In genomic region chrX:22037911-22038537, GRCh38 we compare ENCODE assay signal across 25 cellular contexts. TPM values are rescaled to one million over a fixed set of nuclear protein-coding genes. Genes with fewer than 3 reads are reported as not detected.
DNase-seq lines count a peak whose midpoint lies in the region; TF ChIP-seq lines count a peak whose summit lies in the region.
"Had no signal": no experiment of that assay in that cellular context is flagged by ENCODE, and none has a peak within 500 bp of the region (broad histone marks: within the 10 kb centered on the region; RNA-seq: fewer than 3 reads in every experiment).

No MANE protein-coding gene starts in this region.

- no peak overlapping the region for H3K4me3 ChIP-seq in smooth muscle cell
- H3K4me3 ChIP-seq: cardiac muscle cell, esophagus squamous epithelium, gastrocnemius medialis, left ventricle myocardium inferior, skin epidermis, thoracic aorta had no signal

- no peaks in the 10 kb centered on the region for H3K9me3 ChIP-seq in smooth muscle cell (replicated peaks; ENCODE audit: low read depth)
- H3K9me3 ChIP-seq: esophagus squamous epithelium, gastrocnemius medialis, left ventricle myocardium inferior, thoracic aorta had no signal

- peaks cover 3% of the 10 kb centered on the region for H3K4me1 Mint-ChIP-seq in T-helper 2 cell treated with Interferon-gamma antibody and Interleukin-4, amounts not matched to agents 5 μg/mL and 100 μg/mL, for 36 hours (ENCODE audit: low read depth)
- H3K4me1 Mint-ChIP-seq: IgD-negative memory B cell; naive thymus-derived CD4-positive, alpha-beta T cell; T-cell had no signal

- 82% methylated on average over 13 of the region's 13 CpGs for WGBS in smooth muscle cell (ENCODE audit: low lambda C conversion rate)

- no peak for TF ChIP-seq CTCF in smooth muscle cell (IDR thresholded peaks at IDR 0.05; ENCODE audit: borderline replicate concordance, insufficient read depth, poor library complexity, severe bottlenecking)

- H3K9me3 Mint-ChIP-seq in T-helper 2 cell treated with Interferon-gamma antibody and Interleukin-4, amounts not matched to agents 5 μg/mL and 100 μg/mL, for 36 hours = no peaks in the 10 kb centered on the region
- H3K9me3 Mint-ChIP-seq: dendritic cell treated with granulocyte-macrophage colony-stimulating factor and Interleukin-4, amounts not matched to agents 40 ng/mL and 50 ng/mL, for 4 days; IgD-negative memory B cell; naive thymus-derived CD4-positive, alpha-beta T cell; stimulated activated memory B cell treated with anti-CD40 and anti-IgM and Interleukin-4, amounts not matched to agents 10 μg/mL and 1 μg/mL and 100 μg/mL, for 72 hours; T-cell had no signal

- in situ Hi-C loops in G401 (cut with HindIII; ENCODE audit: low sequenced_read_pairs) = no loop called here

- no peaks in the 10 kb centered on the region for H3K27me3 Mint-ChIP-seq in T-helper 2 cell treated with Interferon-gamma antibody and Interleukin-4, amounts not matched to agents 5 μg/mL and 100 μg/mL, for 36 hours (ENCODE audit: low read depth)
- H3K27me3 Mint-ChIP-seq: IgD-negative memory B cell; naive thymus-derived CD4-positive, alpha-beta T cell; stimulated activated memory B cell treated with anti-CD40 and anti-IgM and Interleukin-4, amounts not matched to agents 10 μg/mL and 1 μg/mL and 100 μg/mL, for 72 hours; T-cell had no signal

- H4K20me1 ChIP-seq in smooth muscle cell (ENCODE audit: low read depth) = no peaks in the 10 kb centered on the region

- DNase-seq in stimulated activated CD4-positive, alpha-beta T cell treated with anti-CD3 and anti-CD28 coated beads, Interleukin-15, amount 100 ng/mL, for 24 hours = peak; percentile 11
- no peak for DNase-seq in stimulated activated CD4-positive, alpha-beta T cell treated with anti-CD3 and anti-CD28 coated beads, Interleukin-12 subunit alpha, Interleukin-12 subunit beta, amount 100 ng/mL, for 4 hours
- no peak for DNase-seq in T-helper 2 cell treated with Interferon-gamma antibody and Interleukin-4, amounts not matched to agents 5 μg/mL and 100 μg/mL, for 36 hours (ENCODE audit: low spot score)
- DNase-seq in fibroblast of peridontal ligament (ENCODE audit: extremely low read depth) = peak; percentile 2
- no peak for DNase-seq in mesenteric fat pad (ENCODE audit: low spot score)
- no peak for DNase-seq in smooth muscle cell (lab: John Stamatoyannopoulos, UW; ENCODE audit: unreplicated experiment)
- DNase-seq in G401 (ENCODE audit: low spot score) = no peak
- DNase-seq: amniotic stem cell; C1 segment of cervical spinal cord; EL; esophagus squamous epithelium; gastrocnemius medialis; left ventricle myocardium inferior; naive thymus-derived CD4-positive, alpha-beta T cell; NCI-H1105 treated with DMSO at 0.1 percent for 48 hours; NCI-H2029 treated with DMSO at 0.1 percent for 48 hours; NCI-H446 treated with DMSO at 0.1 percent for 48 hours; SIG-M5; T-cell had no signal

- H3K9ac ChIP-seq in smooth muscle cell (ENCODE audit: low read depth) = no peak overlapping the region

- H3K27me3 ChIP-seq in smooth muscle cell (ENCODE audit: low read depth) = no peaks in the 10 kb centered on the region
- H3K27me3 ChIP-seq: cardiac muscle cell, esophagus squamous epithelium, gastrocnemius medialis had no signal

- no peak overlapping the region for H3K4me2 ChIP-seq in smooth muscle cell

- no peaks in the 10 kb centered on the region for H3K36me3 ChIP-seq in smooth muscle cell (ENCODE audit: low read depth)
- H3K36me3 ChIP-seq: cardiac muscle cell, esophagus squamous epithelium, gastrocnemius medialis, left ventricle myocardium inferior, thoracic aorta had no signal

- no peak overlapping the region for H3K27ac Mint-ChIP-seq in T-helper 2 cell treated with Interferon-gamma antibody and Interleukin-4, amounts not matched to agents 5 μg/mL and 100 μg/mL, for 36 hours
- H3K27ac Mint-ChIP-seq: dendritic cell treated with granulocyte-macrophage colony-stimulating factor and Interleukin-4, amounts not matched to agents 40 ng/mL and 50 ng/mL, for 4 days; IgD-negative memory B cell; naive thymus-derived CD4-positive, alpha-beta T cell; stimulated activated memory B cell treated with anti-CD40 and anti-IgM and Interleukin-4, amounts not matched to agents 10 μg/mL and 1 μg/mL and 100 μg/mL, for 72 hours; T-cell had no signal

- H2AFZ ChIP-seq in smooth muscle cell (ENCODE audit: low read depth) = no peak overlapping the region

- no peaks in the 10 kb centered on the region for H3K79me2 ChIP-seq in smooth muscle cell (ENCODE audit: low read depth)

- no peaks in the 10 kb centered on the region for H3K36me3 Mint-ChIP-seq in T-helper 2 cell treated with Interferon-gamma antibody and Interleukin-4, amounts not matched to agents 5 μg/mL and 100 μg/mL, for 36 hours (ENCODE audit: low read depth)
- H3K36me3 Mint-ChIP-seq: IgD-negative memory B cell; naive thymus-derived CD4-positive, alpha-beta T cell; stimulated activated memory B cell treated with anti-CD40 and anti-IgM and Interleukin-4, amounts not matched to agents 10 μg/mL and 1 μg/mL and 100 μg/mL, for 72 hours; T-cell had no signal

- peak overlapping the region; percentile 36 for H3K4me3 Mint-ChIP-seq in T-helper 2 cell treated with Interferon-gamma antibody and Interleukin-4, amounts not matched to agents 5 μg/mL and 100 μg/mL, for 36 hours
- H3K4me3 Mint-ChIP-seq: dendritic cell treated with granulocyte-macrophage colony-stimulating factor and Interleukin-4, amounts not matched to agents 40 ng/mL and 50 ng/mL, for 4 days; IgD-negative memory B cell; naive thymus-derived CD4-positive, alpha-beta T cell; T-cell had no signal

- no peaks in the 10 kb centered on the region for H3F3A ChIP-seq in smooth muscle cell (ENCODE audit: low read depth)

- H3K4me1 ChIP-seq in smooth muscle cell (ENCODE audit: low read depth) = no peaks in the 10 kb centered on the region
- H3K4me1 ChIP-seq: esophagus squamous epithelium, gastrocnemius medialis, left ventricle myocardium inferior had no signal

- no peak overlapping the region for H3K27ac ChIP-seq in smooth muscle cell (ENCODE audit: low read depth)
- H3K27ac ChIP-seq: cardiac muscle cell, esophagus squamous epithelium, gastrocnemius medialis, left ventricle myocardium inferior, thoracic aorta had no signal

RNA-seq across cellular contexts. Expression of gene PHEX, which starts 5.9 kb away (rescaled TPM):
- total RNA-seq in mesenteric fat pad (0.45 TPM), smooth muscle cell (0.40 TPM in 1 of 2 replicates, not detected in the other)
- 0.18 TPM in 1 of 2 replicates, not detected in the other for polyA plus RNA-seq in smooth muscle cell
- total RNA-seq in G401 (2014; rRNA removed; shearing (Covaris generic)) = not detected in 2 replicates
- polyA plus RNA-seq: naive thymus-derived CD4-positive, alpha-beta T cell had no signal

Comparison
In these comparisons a context has a peak if more than half of its experiments do, and no peak if none do; other contexts are left out.
1. DNase-seq: peak in stimulated activated CD4-positive, alpha-beta T cell treated with anti-CD3 and anti-CD28 coated beads, Interleukin-15, amount 100 ng/mL, for 24 hours (single experiment) and fibroblast of peridontal ligament (single experiment); none in stimulated activated CD4-positive, alpha-beta T cell treated with anti-CD3 and anti-CD28 coated beads, Interleukin-12 subunit alpha, Interleukin-12 subunit beta, amount 100 ng/mL, for 4 hours (single experiment), T-helper 2 cell treated with Interferon-gamma antibody and Interleukin-4, amounts not matched to agents 5 μg/mL and 100 μg/mL, for 36 hours (single experiment), mesenteric fat pad (single experiment), smooth muscle cell (single experiment) and G401 (single experiment).